Comparison of ENCODE assay signal across 17 cellular contexts in genomic region chr17:59027750-59028149, GRCh38.
DNase-seq lines count a peak whose midpoint lies in the region; ATAC-seq and TF ChIP-seq lines count a peak whose summit lies in the region.
"Had no signal": no experiment of that assay in that cellular context is flagged by ENCODE, and none has a peak within 500 bp of the region (broad histone marks: within the 10 kb centered on the region; RNA-seq: fewer than 3 reads in every experiment).

No MANE protein-coding gene starts in this region.

- H2AFZ ChIP-seq in mammary epithelial cell (ENCODE audit: low read depth, low read length) (no peak overlapping the region), OCI-LY1 (ENCODE audit: low read length) (no peak overlapping the region)

- CTCF ChIA-PET in MCF 10A (lab: Yijun Ruan, JAX), result no interaction called here
- CTCF ChIA-PET in mammary epithelial cell (lab: Charles Lee; ENCODE audit: low non-redundant PET), result no interaction called here

- H4K20me1 ChIP-seq in mammary epithelial cell (ENCODE audit: insufficient read depth, low read length), result no peaks in the 10 kb centered on the region
- H4K20me1 ChIP-seq in OCI-LY1 (ENCODE audit: insufficient read depth, low read length), result no peaks in the 10 kb centered on the region

- H3K27ac Mint-ChIP-seq in MCF 10A (ENCODE audit: low read depth, unreplicated experiment), result peak overlapping the region; percentile 17
- H3K27ac Mint-ChIP-seq in stimulated activated effector memory CD8-positive, alpha-beta T cell treated with anti-CD3 and anti-CD28 coated beads, Interleukin-12 subunit alpha, Interleukin-12 subunit beta, amount 100 ng/mL, for 72 hours, result peak overlapping the region; percentile 29

- BruUV-seq in MCF 10A (replicated peaks; lab: Mats Ljungman, UMichigan) (no TSS peak), mammary epithelial cell (replicated peaks; lab: Mats Ljungman, UMichigan) (no TSS peak)

- H3K27me3 Mint-ChIP-seq in MCF 10A (ENCODE audit: insufficient read depth, unreplicated experiment), result no peaks in the 10 kb centered on the region

- no peak for DNase-seq in MCF 10A (ENCODE audit: unreplicated experiment)
- no peak for DNase-seq in mammary epithelial cell
- DNase-seq in stimulated activated effector memory CD8-positive, alpha-beta T cell treated with anti-CD3 and anti-CD28 coated beads, Interleukin-12 subunit alpha, Interleukin-12 subunit beta, amount 100 ng/mL, for 72 hours (ENCODE audit: low spot score in 2 of 2), result no peak
- DNase-seq in NK-92 treated with Interleukin-12 subunit alpha and Interleukin-12 subunit beta, amount 100 ng/mL, for 24 hours (lab: John Stamatoyannopoulos, UW), result no peak
- DNase-seq in activated CD4-positive, alpha-beta T cell treated with anti-CD3 and anti-CD28 coated beads, Interleukin-2, amount 50 U/mL, for 4 hours, result no peak
- DNase-seq: activated CD4-positive, CD25-positive, alpha-beta regulatory T cell; activated T-cell treated with anti-CD3 and anti-CD28 coated beads, Interleukin-2, amount 50 U/mL, for 48 hours; DND-41; effector memory CD4-positive, alpha-beta T cell; foreskin keratinocyte; IMR-90; NCI-H1105 treated with DMSO at 0.1 percent for 48 hours; NCI-H2227 treated with DMSO at 0.1 percent for 48 hours; OCI-M1 had no signal

- H3K79me2 ChIP-seq in mammary epithelial cell (ENCODE audit: insufficient read depth, low read length) (no peaks in the 10 kb centered on the region), OCI-LY1 (ENCODE audit: insufficient read depth, low read length) (no peaks in the 10 kb centered on the region)

- H3K9me3 ChIP-seq in mammary epithelial cell (replicated peaks; ENCODE audit: insufficient read depth, low read length), result no peaks in the 10 kb centered on the region
- no peaks in the 10 kb centered on the region for H3K9me3 ChIP-seq in OCI-LY1 (ENCODE audit: low read length)
- no peaks in the 10 kb centered on the region for H3K9me3 ChIP-seq in endocrine pancreas (ENCODE audit: control insufficient read depth, low read length)

- H3K9me3 Mint-ChIP-seq in MCF 10A (ENCODE audit: unreplicated experiment), result no peaks in the 10 kb centered on the region
- H3K9me3 Mint-ChIP-seq in stimulated activated effector memory CD8-positive, alpha-beta T cell treated with anti-CD3 and anti-CD28 coated beads, Interleukin-12 subunit alpha, Interleukin-12 subunit beta, amount 100 ng/mL, for 72 hours, result no peaks in the 10 kb centered on the region

- 100% methylated on average over 4 of the region's 4 CpGs for WGBS in mammary epithelial cell (ENCODE audit: low coverage, missing lambda C conversion rate)

- H3K9me2 ChIP-seq in OCI-LY1 (ENCODE audit: low read depth, low read length), result no peaks in the 10 kb centered on the region

- dilution Hi-C loops in mammary epithelial cell (cut with HindIII; ENCODE audit: low sequenced_read_pairs), result no loop called here

- no peak for ATAC-seq in stimulated activated effector memory CD8-positive, alpha-beta T cell treated with anti-CD3 and anti-CD28 coated beads, Interleukin-12 subunit alpha, Interleukin-12 subunit beta, amount 100 ng/mL, for 72 hours
- ATAC-seq in HG02840 (IDR thresholded peaks at IDR 0.05; ENCODE audit: low FRiP score, unreplicated experiment), result no peak
- ATAC-seq: foreskin keratinocyte had no signal

- no peak overlapping the region for H3K9ac ChIP-seq in mammary epithelial cell (ENCODE audit: insufficient read depth, low read length)
- no peak overlapping the region for H3K9ac ChIP-seq in OCI-LY1 (ENCODE audit: low read length)
- peak overlapping the region; percentile 13 for H3K9ac ChIP-seq in endocrine pancreas (ENCODE audit: control insufficient read depth, insufficient read depth, low read length)

- no peaks in the 10 kb centered on the region for H3K4me1 Mint-ChIP-seq in MCF 10A (ENCODE audit: insufficient read depth, unreplicated experiment)
- H3K4me1 Mint-ChIP-seq in stimulated activated effector memory CD8-positive, alpha-beta T cell treated with anti-CD3 and anti-CD28 coated beads, Interleukin-12 subunit alpha, Interleukin-12 subunit beta, amount 100 ng/mL, for 72 hours, result peaks cover 8% of the 10 kb centered on the region

- H3K36me3 Mint-ChIP-seq in MCF 10A (ENCODE audit: insufficient read depth, unreplicated experiment), result peaks cover 20% of the 10 kb centered on the region
- peaks cover 74% of the 10 kb centered on the region for H3K36me3 Mint-ChIP-seq in stimulated activated effector memory CD8-positive, alpha-beta T cell treated with anti-CD3 and anti-CD28 coated beads, Interleukin-12 subunit alpha, Interleukin-12 subunit beta, amount 100 ng/mL, for 72 hours

- H3K4me2 ChIP-seq in mammary epithelial cell (ENCODE audit: insufficient read depth, low read depth, low read length) (no peak overlapping the region), OCI-LY1 (ENCODE audit: low read length) (no peak overlapping the region)

- intact Hi-C loops in MCF 10A (cut with micrococcal nuclease) (no loop called here), mammary epithelial cell (cut with micrococcal nuclease) (no loop called here)

- in situ Hi-C loops in mammary epithelial cell (cut with MboI; ENCODE audit: low sequenced_read_pairs in 2 of 2), result no loop called here

- H3K4me1 ChIP-seq in mammary epithelial cell (ENCODE audit: insufficient read depth, low read length) (no peaks in the 10 kb centered on the region), OCI-LY1 (ENCODE audit: insufficient read depth, low read length, severe bottlenecking) (peaks cover 9% of the 10 kb centered on the region), endocrine pancreas (ENCODE audit: control insufficient read depth, insufficient read depth, low read length) (no peaks in the 10 kb centered on the region)
- H3K4me1 ChIP-seq: foreskin keratinocyte had no signal

- no peaks in the 10 kb centered on the region for H3K27me3 ChIP-seq in mammary epithelial cell (ENCODE audit: insufficient read depth, low read length)
- no peaks in the 10 kb centered on the region for H3K27me3 ChIP-seq in OCI-LY1 (ENCODE audit: insufficient read depth, low read length)
- H3K27me3 ChIP-seq in endocrine pancreas (ENCODE audit: control insufficient read depth, insufficient read depth, low read length), result no peaks in the 10 kb centered on the region
- H3K27me3 ChIP-seq: foreskin keratinocyte had no signal

- no peaks in the 10 kb centered on the region for H3F3A ChIP-seq in OCI-LY1 (ENCODE audit: insufficient read depth, low read length)

- H3K27ac ChIP-seq in mammary epithelial cell (ENCODE audit: insufficient read depth, low read depth, low read length) (no peak overlapping the region), OCI-LY1 (ENCODE audit: low read depth, low read length, poor library complexity, severe bottlenecking) (peak overlapping the region; percentile 10)
- H3K27ac ChIP-seq: foreskin keratinocyte had no signal

- no peak overlapping the region for H3K4me3 ChIP-seq in mammary epithelial cell (replicated peaks in 1 of 3; ENCODE audit: insufficient read depth in 1 of 3, low read depth in 2 of 3, low read length in 3 of 3)
- H3K4me3 ChIP-seq in OCI-LY1 (ENCODE audit: low read depth, low read length, poor library complexity, severe bottlenecking), result no peak overlapping the region
- H3K4me3 ChIP-seq in endocrine pancreas (ENCODE audit: control insufficient read depth, insufficient read depth, low read length), result no peak overlapping the region

- H3K36me3 ChIP-seq in mammary epithelial cell (ENCODE audit: insufficient read depth, low read length) (peaks cover 9% of the 10 kb centered on the region), OCI-LY1 (ENCODE audit: insufficient read depth, low read length) (peaks cover 42% of the 10 kb centered on the region), endocrine pancreas (ENCODE audit: control insufficient read depth, insufficient read depth, low read length) (no peaks in the 10 kb centered on the region)

- H3K4me3 Mint-ChIP-seq in MCF 10A (ENCODE audit: unreplicated experiment), result no peak overlapping the region
- no peak overlapping the region for H3K4me3 Mint-ChIP-seq in stimulated activated effector memory CD8-positive, alpha-beta T cell treated with anti-CD3 and anti-CD28 coated beads, Interleukin-12 subunit alpha, Interleukin-12 subunit beta, amount 100 ng/mL, for 72 hours

- POLR2A ChIA-PET in MCF 10A (lab: Yijun Ruan, JAX), result no interaction called here

- TF ChIP-seq CTCF in MCF 10A (IDR thresholded peaks at IDR 0.05; ENCODE audit: unreplicated experiment) (no peak), mammary epithelial cell (conservative IDR thresholded peaks at IDR 0.05 in 1 of 2, IDR thresholded peaks at IDR 0.05 in 1 of 2; ENCODE audit: extremely low read depth in 1 of 2, insufficient read depth in 1 of 2, low read depth in 1 of 2, low read length in 2 of 2) (no peak), OCI-LY1 (IDR thresholded peaks at IDR 0.05; ENCODE audit: low read length) (no peak)
